12 cellular contexts compared by ENCODE assay signal in the genomic region with DNA sequence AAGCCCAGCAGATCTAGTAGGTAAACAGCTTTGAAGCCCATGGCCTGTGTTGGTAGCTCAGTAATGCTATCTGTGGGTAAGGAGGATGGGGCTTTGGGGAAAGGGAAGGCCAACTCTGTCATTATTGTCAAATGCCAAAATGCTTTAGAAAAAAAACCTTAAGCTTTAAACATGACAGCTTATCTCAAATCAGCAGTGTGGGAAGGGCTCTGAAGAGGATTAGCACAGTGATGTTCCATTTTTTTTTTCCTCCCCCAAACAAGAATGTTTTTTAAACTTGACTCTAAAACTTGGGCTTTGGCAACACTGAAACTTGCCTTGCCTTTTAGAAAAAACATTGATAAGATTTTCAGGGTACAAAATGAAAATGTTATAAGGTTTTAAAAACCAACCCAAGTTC.
"Had no signal": no experiment of that assay in that cellular context is flagged by ENCODE, and none has a peak within 500 bp of the region (broad histone marks: within the 10 kb centered on the region; RNA-seq: fewer than 3 reads in every experiment).

No MANE protein-coding gene starts in this region.

- H3K9me3 Mint-ChIP-seq: memory B cell; stimulated activated memory B cell treated with anti-CD40 and anti-IgM and Interleukin-4, amounts not matched to agents 10 μg/mL and 1 μg/mL and 100 μg/mL, for 72 hours had no signal

- H3K27me3 ChIP-seq: adrenal gland, body of pancreas had no signal

- DNase-seq: activated CD4-positive, alpha-beta T cell treated with anti-CD3 and anti-CD28 coated beads for 4 hours; activated CD8-positive, alpha-beta memory T cell treated with anti-CD3 and anti-CD28 coated beads, Interleukin-2, amount 50 U/mL, for 48 hours; activated CD8-positive, alpha-beta T cell treated with anti-CD3 and anti-CD28 coated beads, Interleukin-2, amount 10 ng/mL, durations not matched to agents 7 days and 5 days; activated naive CD4-positive, alpha-beta T cell treated with anti-CD3 and anti-CD28 coated beads, Interleukin-2, amount 50 U/mL, for 16 hours; body of pancreas; dermis blood vessel endothelial cell; retina; small intestine; T-helper 9 cell had no signal

- H3K9me3 ChIP-seq: adrenal gland, body of pancreas had no signal

- H3K4me3 ChIP-seq: adrenal gland, body of pancreas had no signal

- H3K36me3 ChIP-seq: adrenal gland had no signal

- H3K27ac ChIP-seq: body of pancreas had no signal

- H3K27ac Mint-ChIP-seq: activated CD8-positive, alpha-beta T cell treated with anti-CD3 and anti-CD28 coated beads, Interleukin-2, amount 10 ng/mL, durations not matched to agents 7 days and 5 days; memory B cell; stimulated activated memory B cell treated with anti-CD40 and anti-IgM and Interleukin-4, amounts not matched to agents 10 μg/mL and 1 μg/mL and 100 μg/mL, for 72 hours had no signal

- H3K36me3 Mint-ChIP-seq: stimulated activated memory B cell treated with anti-CD40 and anti-IgM and Interleukin-4, amounts not matched to agents 10 μg/mL and 1 μg/mL and 100 μg/mL, for 72 hours had no signal

- H3K4me3 Mint-ChIP-seq: activated CD8-positive, alpha-beta T cell treated with anti-CD3 and anti-CD28 coated beads, Interleukin-2, amount 10 ng/mL, durations not matched to agents 7 days and 5 days; memory B cell; stimulated activated memory B cell treated with anti-CD40 and anti-IgM and Interleukin-4, amounts not matched to agents 10 μg/mL and 1 μg/mL and 100 μg/mL, for 72 hours had no signal

- H3K27me3 Mint-ChIP-seq: memory B cell; stimulated activated memory B cell treated with anti-CD40 and anti-IgM and Interleukin-4, amounts not matched to agents 10 μg/mL and 1 μg/mL and 100 μg/mL, for 72 hours had no signal

- ATAC-seq: activated CD8-positive, alpha-beta T cell treated with anti-CD3 and anti-CD28 coated beads, Interleukin-2, amount 10 ng/mL, durations not matched to agents 7 days and 5 days; body of pancreas; stimulated activated memory B cell treated with anti-CD40 and anti-IgM and Interleukin-4, amounts not matched to agents 10 μg/mL and 1 μg/mL and 100 μg/mL, for 72 hours had no signal
